In genomic region chr13:109381546-109382180, GRCh38 we compare ENCODE assay signal across 15 cellular contexts.
DNase-seq lines count a peak whose midpoint lies in the region; ATAC-seq and TF ChIP-seq lines count a peak whose summit lies in the region.
"Had no signal": no experiment of that assay in that cellular context is flagged by ENCODE, and none has a peak within 500 bp of the region (broad histone marks: within the 10 kb centered on the region; RNA-seq: fewer than 3 reads in every experiment).

No MANE protein-coding gene starts in this region.

- H3K4me3 ChIP-seq in AG10803 (ENCODE audit: low read length) (no peak overlapping the region), NB4 (ENCODE audit: low read depth, low read length) (no peak overlapping the region), endodermal cell (ENCODE audit: low read length) (no peak overlapping the region), neutrophil (ENCODE audit: low read depth in 1 of 2, low read length in 1 of 2) (no peak overlapping the region), gastrocnemius medialis (no peak overlapping the region)

- TF ChIP-seq CTCF in AG10803 (conservative IDR thresholded peaks at IDR 0.05; ENCODE audit: low read length) (no peak), NB4 (IDR thresholded peaks at IDR 0.05; ENCODE audit: low read depth, low read length) (no peak), endodermal cell (conservative IDR thresholded peaks at IDR 0.05) (no peak), neutrophil (IDR thresholded peaks at IDR 0.05) (no peak), gastrocnemius medialis (IDR thresholded peaks at IDR 0.05 in 4 of 5, conservative IDR thresholded peaks at IDR 0.05 in 1 of 5) (no peak)

- TF ChIP-seq POLR2A in NB4 (IDR thresholded peaks at IDR 0.05; ENCODE audit: extremely low read depth, insufficient read length) (no peak), gastrocnemius medialis (IDR thresholded peaks at IDR 0.05) (no peak)

- 88 to 100% methylated on average over 2 to 5 of the region's 5 CpGs for WGBS in endodermal cell (ENCODE audit: insufficient coverage in 1 of 2, insufficient read length in 1 of 2), 2 experiments

- H3K4me1 Mint-ChIP-seq in endodermal cell: peaks cover 26% of the 10 kb centered on the region
- no peaks in the 10 kb centered on the region for H3K4me1 Mint-ChIP-seq in activated CD4-positive, alpha-beta T cell treated with anti-CD3 and anti-CD28 coated beads, Interleukin-2, amount 10 ng/mL, durations not matched to agents 7 days and 5 days

- H3K36me3 ChIP-seq in endodermal cell (ENCODE audit: control insufficient read depth, insufficient read depth, low read length) (no peaks in the 10 kb centered on the region), neutrophil (no peaks in the 10 kb centered on the region), gastrocnemius medialis (no peaks in the 10 kb centered on the region)

- DNase-seq in AG10803 (ENCODE audit: low read depth): peak; percentile 97
- peak; percentile 16 for DNase-seq in NB4 (ENCODE audit: low read depth)
- no peak for DNase-seq in endodermal cell
- no peak for DNase-seq in SHP77 treated with DMSO at 0.1 percent for 48 hours (lab: John Stamatoyannopoulos, UW)
- DNase-seq in gastrocnemius medialis: no peak
- DNase-seq in activated CD4-positive, alpha-beta T cell treated with anti-CD3 and anti-CD28 coated beads, Interleukin-2, amount 10 ng/mL, durations not matched to agents 7 days and 5 days: no peak
- DNase-seq: activated CD4-positive, alpha-beta T cell treated with anti-CD3 and anti-CD28 coated beads for 48 hours; DMS79; NCI-H2107 had no signal

- ATAC-seq in HG03460 (IDR thresholded peaks at IDR 0.05; ENCODE audit: unreplicated experiment) (no peak), gastrocnemius medialis (no peak)

- no peaks in the 10 kb centered on the region for H3K36me3 Mint-ChIP-seq in endodermal cell (ENCODE audit: low read depth)
- H3K36me3 Mint-ChIP-seq in activated CD4-positive, alpha-beta T cell treated with anti-CD3 and anti-CD28 coated beads, Interleukin-2, amount 10 ng/mL, durations not matched to agents 7 days and 5 days (ENCODE audit: low read depth): no peaks in the 10 kb centered on the region
- H3K36me3 Mint-ChIP-seq: brain had no signal

- H3K27me3 ChIP-seq in endodermal cell (ENCODE audit: control insufficient read depth, insufficient read depth, low read length, poor library complexity, severe bottlenecking) (no peaks in the 10 kb centered on the region), neutrophil (no peaks in the 10 kb centered on the region), gastrocnemius medialis (no peaks in the 10 kb centered on the region)

- H3K9me3 ChIP-seq in endodermal cell (ENCODE audit: control insufficient read depth, low read length) (no peaks in the 10 kb centered on the region), neutrophil (no peaks in the 10 kb centered on the region), gastrocnemius medialis (no peaks in the 10 kb centered on the region)

- POLR2A ChIA-PET in activated CD4-positive, alpha-beta T cell treated with anti-CD3 and anti-CD28 coated beads, Interleukin-2, amount 10 ng/mL, durations not matched to agents 7 days and 5 days (lab: Charles Lee): no interaction called here

- H3K27ac Mint-ChIP-seq in endodermal cell: no peak overlapping the region
- H3K27ac Mint-ChIP-seq in activated CD4-positive, alpha-beta T cell treated with anti-CD3 and anti-CD28 coated beads, Interleukin-2, amount 10 ng/mL, durations not matched to agents 7 days and 5 days: no peak overlapping the region
- H3K27ac Mint-ChIP-seq: activated T-helper 1 cell treated with anti-CD3 and anti-CD28 coated beads, Interleukin-12 subunit alpha, Interleukin-12 subunit beta, Interleukin-2, Interleukin-4 antibody, amounts not matched to agents 30 ng/mL and 10 ng/mL and 1 ng/mL, durations not matched to agents 14 hours and 24 hours and 36 hours; progenitor cell of endocrine pancreas; T-helper 1 cell treated with Interleukin-12 subunit alpha and Interleukin-12 subunit beta and Interleukin-4 antibody, amounts not matched to agents 30 μg/mL and 1 μg/mL, for 36 hours had no signal

- peaks cover 4% of the 10 kb centered on the region for H3K27me3 Mint-ChIP-seq in endodermal cell (ENCODE audit: insufficient read depth)
- no peaks in the 10 kb centered on the region for H3K27me3 Mint-ChIP-seq in activated CD4-positive, alpha-beta T cell treated with anti-CD3 and anti-CD28 coated beads, Interleukin-2, amount 10 ng/mL, durations not matched to agents 7 days and 5 days
- H3K27me3 Mint-ChIP-seq: brain, progenitor cell of endocrine pancreas had no signal

- no peak overlapping the region for H3K4me3 Mint-ChIP-seq in endodermal cell
- H3K4me3 Mint-ChIP-seq in activated CD4-positive, alpha-beta T cell treated with anti-CD3 and anti-CD28 coated beads, Interleukin-2, amount 10 ng/mL, durations not matched to agents 7 days and 5 days: no peak overlapping the region
- H3K4me3 Mint-ChIP-seq: activated T-helper 1 cell treated with anti-CD3 and anti-CD28 coated beads, Interleukin-12 subunit alpha, Interleukin-12 subunit beta, Interleukin-2, Interleukin-4 antibody, amounts not matched to agents 30 ng/mL and 10 ng/mL and 1 ng/mL, durations not matched to agents 14 hours and 24 hours and 36 hours; brain; T-helper 1 cell treated with Interleukin-12 subunit alpha and Interleukin-12 subunit beta and Interleukin-4 antibody, amounts not matched to agents 30 μg/mL and 1 μg/mL, for 36 hours had no signal

- in situ Hi-C loops in gastrocnemius medialis (cut with MboI; ENCODE audit: low sequenced_read_pairs in 4 of 4): no loop called here

- no peaks in the 10 kb centered on the region for H3K9me3 Mint-ChIP-seq in endodermal cell
- H3K9me3 Mint-ChIP-seq in activated CD4-positive, alpha-beta T cell treated with anti-CD3 and anti-CD28 coated beads, Interleukin-2, amount 10 ng/mL, durations not matched to agents 7 days and 5 days: no peaks in the 10 kb centered on the region
- H3K9me3 Mint-ChIP-seq: activated T-helper 1 cell treated with anti-CD3 and anti-CD28 coated beads, Interleukin-12 subunit alpha, Interleukin-12 subunit beta, Interleukin-2, Interleukin-4 antibody, amounts not matched to agents 30 ng/mL and 10 ng/mL and 1 ng/mL, durations not matched to agents 14 hours and 24 hours and 36 hours; T-helper 1 cell treated with Interleukin-12 subunit alpha and Interleukin-12 subunit beta and Interleukin-4 antibody, amounts not matched to agents 30 μg/mL and 1 μg/mL, for 36 hours had no signal

- peak overlapping the region; percentile 14 for H3K27ac ChIP-seq in endodermal cell (ENCODE audit: low read depth, low read length)
- peak overlapping the region; percentile 56 for H3K27ac ChIP-seq in neutrophil
- no peak overlapping the region for H3K27ac ChIP-seq in gastrocnemius medialis

- CTCF ChIA-PET in activated CD4-positive, alpha-beta T cell treated with anti-CD3 and anti-CD28 coated beads, Interleukin-2, amount 10 ng/mL, durations not matched to agents 7 days and 5 days (lab: Charles Lee): no interaction called here

- intact Hi-C loops in gastrocnemius medialis (cut with DNase I; ENCODE audit: low total_unique reads): no loop called here

- no peak overlapping the region for H3K9ac ChIP-seq in endodermal cell (ENCODE audit: extremely low read depth, low read length, poor library complexity, severe bottlenecking)

- H3K4me1 ChIP-seq in endodermal cell (ENCODE audit: control insufficient read depth, insufficient read depth, low read length): peaks cover 5% of the 10 kb centered on the region
- H3K4me1 ChIP-seq in neutrophil (ENCODE audit: control insufficient read depth in 1 of 2, insufficient read depth in 1 of 2, low read depth in 1 of 2, low read length in 1 of 2): peaks cover 25 to 38% of the 10 kb centered on the region in 2 experiments
- H3K4me1 ChIP-seq in gastrocnemius medialis: no peaks in the 10 kb centered on the region

Comparison
In these comparisons a context has a peak if more than half of its experiments do, and no peak if none do; other contexts are left out.
1. DNase-seq: peak in AG10803 (single experiment) and NB4 (single experiment); none in endodermal cell (single experiment), SHP77 treated with DMSO at 0.1 percent for 48 hours (single experiment), gastrocnemius medialis (0 of 2) and activated CD4-positive, alpha-beta T cell treated with anti-CD3 and anti-CD28 coated beads, Interleukin-2, amount 10 ng/mL, durations not matched to agents 7 days and 5 days (single experiment).
2. H3K27ac ChIP-seq: peak in endodermal cell (single experiment) and neutrophil (single experiment); none in gastrocnemius medialis (0 of 4).